In genomic region chr1:144412068-144412471, GRCh38 we compare ENCODE assay signal across 8 cellular contexts. TPM values are rescaled to one million over a fixed set of nuclear protein-coding genes. Genes with fewer than 3 reads are reported as not detected.
DNase-seq lines count a peak whose midpoint lies in the region; TF ChIP-seq lines count a peak whose summit lies in the region.
"Not testable (repeated sequence)": the region's sequence is repeated elsewhere in the genome, so short reads cannot be mapped to it uniquely, and the experiment has no call there.

No MANE protein-coding gene starts in this region.

- H3K4me3 Mint-ChIP-seq in HFFc6: peak overlapping the region; percentile 90

- peak overlapping the region; percentile 60 for H3K4me3 ChIP-seq in neural cell (ENCODE audit: low read length)

- H3K9me3 ChIP-seq in neural cell (ENCODE audit: low read length): not testable (repeated sequence)

- TF ChIP-seq RAD21 in neural cell (conservative IDR thresholded peaks at IDR 0.05): not testable (repeated sequence)

- H3K27ac ChIP-seq in neural cell (ENCODE audit: low read length): peak overlapping the region; percentile 52

- DNase-seq in DMS79 treated with DMSO at 0.1 percent for 48 hours (lab: John Stamatoyannopoulos, UW) (peak; percentile 66), HFFc6 (peak; percentile 79), NCI-H1092 treated with DMSO at 0.1 percent for 48 hours (lab: John Stamatoyannopoulos, UW) (peak; percentile 85), SK-MEL-5 (ENCODE audit: low read depth, low spot score) (peak; percentile 93), activated gamma-delta T cell (lab: John Stamatoyannopoulos, UW) (peak; percentile 60), fibroblast of peridontal ligament (ENCODE audit: extremely low read depth) (peak; percentile 61)
- peak; percentile 79 for DNase-seq in stimulated activated CD8-positive, alpha-beta memory T cell treated with anti-CD3 and anti-CD28 coated beads, Interleukin-4, amount 100 ng/mL, for 48 hours

- TF ChIP-seq EP300 in neural cell (conservative IDR thresholded peaks at IDR 0.05; ENCODE audit: poor library complexity, severe bottlenecking): not testable (repeated sequence)

- TF ChIP-seq CTCF in HFFc6 (IDR thresholded peaks at IDR 0.05); neural cell (IDR thresholded peaks at IDR 0.05; ENCODE audit: poor library complexity, severe bottlenecking): not testable (repeated sequence)

- not testable (repeated sequence) for H3K9me3 Mint-ChIP-seq in HFFc6

- not testable (repeated sequence) for H3K27me3 Mint-ChIP-seq in HFFc6 (ENCODE audit: insufficient read depth)

- H3K9me2 ChIP-seq in neural cell (ENCODE audit: insufficient read depth, low read length): not testable (repeated sequence)

- in situ Hi-C loops in SK-MEL-5 (cut with HindIII; ENCODE audit: low pct_unique_long_range_greater_than_20kb, low sequenced_read_pairs): not testable (repeated sequence)

- peak overlapping the region; percentile 95 for H3K27ac Mint-ChIP-seq in HFFc6

- not testable (repeated sequence) for H3K4me2 ChIP-seq in neural cell (ENCODE audit: low read length)

- not testable (repeated sequence) for H3F3A ChIP-seq in neural cell (ENCODE audit: insufficient read depth, low read length, poor library complexity, severe bottlenecking)

- H3K4me1 Mint-ChIP-seq in HFFc6 (ENCODE audit: low read depth): peaks cover 11% of the 10 kb centered on the region

- H3K27me3 ChIP-seq in neural cell (ENCODE audit: insufficient read depth, low read depth, low read length): not testable (repeated sequence)

- H3K36me3 ChIP-seq in neural cell (ENCODE audit: insufficient read depth, low read length): not testable (repeated sequence)

- not testable (repeated sequence) for H3K36me3 Mint-ChIP-seq in HFFc6 (ENCODE audit: low read depth)

- H3K79me2 ChIP-seq in neural cell (replicated peaks; ENCODE audit: insufficient read depth, low read length): not testable (repeated sequence)

- H4K20me1 ChIP-seq in neural cell (ENCODE audit: insufficient read depth): not testable (repeated sequence)

- not testable (repeated sequence) for H3K9ac ChIP-seq in neural cell (ENCODE audit: low read length)

- not testable (repeated sequence) for H2AFZ ChIP-seq in neural cell (ENCODE audit: low read depth, low read length)

TF ChIP-seq in neural cell, 6 proteins besides CTCF, POLR2A, EP300 and RAD21:
- peak; percentile 39 for TF ChIP-seq POLR2AphosphoS5 (IDR thresholded peaks at IDR 0.05)
TF ChIP-seq in neural cell: peak in this region for 1; not testable (repeated sequence) for 5.

RNA-seq across cellular contexts. Expression of gene PPIAL4E, which starts 38.6 kb away (rescaled TPM):
- total RNA-seq in HFFc6 (2021; fragmentation: NEBNext Ultra II Directional; extraction: Animal tissue kit (Norgen Biotek cat#: 25700)): not detected
- not detected in 2 replicates for total RNA-seq in SK-MEL-5 (2014; rRNA removed; shearing (Covaris generic))
- not detected in 2 replicates for polyA plus RNA-seq in SK-MEL-5 (2015; cell fraction: cytosol; rRNA removed)
- not detected in 2 replicates for polyA plus RNA-seq in SK-MEL-5 (2015; cell fraction: nucleus; rRNA removed)
- not detected in 2 replicates for polyA plus RNA-seq in neural cell
- polyA minus RNA-seq in neural cell: not detected in 2 replicates

RNA-seq across cellular contexts. Expression of gene NBPF15, which starts 49.4 kb away (rescaled TPM):
- 10 to 100 TPM; 28.3 to 32.3 (median 29.9) TPM for total RNA-seq in HFFc6 (2021; fragmentation: NEBNext Ultra II Directional; extraction: Animal tissue kit (Norgen Biotek cat#: 25700))
- 56.5 and 59.9 TPM in 2 replicates for total RNA-seq in SK-MEL-5 (2014; rRNA removed; shearing (Covaris generic))
- 37.1 and 48.2 TPM in 2 replicates for polyA plus RNA-seq in SK-MEL-5 (2015; cell fraction: cytosol; rRNA removed)
- 356 and 358 TPM in 2 replicates for polyA plus RNA-seq in SK-MEL-5 (2015; cell fraction: nucleus; rRNA removed)
- polyA plus RNA-seq in neural cell: 92.6 and 99.0 TPM in 2 replicates
- 59.5 and 91.8 TPM in 2 replicates for polyA minus RNA-seq in neural cell

Comparison
In these comparisons a context has a peak if more than half of its experiments do, and no peak if none do; other contexts are left out.
1. Peak in every context shown above with its lines: DNase-seq, H3K4me3 ChIP-seq and H3K27ac ChIP-seq.